9 cellular contexts compared by ENCODE assay signal in the genomic region with DNA sequence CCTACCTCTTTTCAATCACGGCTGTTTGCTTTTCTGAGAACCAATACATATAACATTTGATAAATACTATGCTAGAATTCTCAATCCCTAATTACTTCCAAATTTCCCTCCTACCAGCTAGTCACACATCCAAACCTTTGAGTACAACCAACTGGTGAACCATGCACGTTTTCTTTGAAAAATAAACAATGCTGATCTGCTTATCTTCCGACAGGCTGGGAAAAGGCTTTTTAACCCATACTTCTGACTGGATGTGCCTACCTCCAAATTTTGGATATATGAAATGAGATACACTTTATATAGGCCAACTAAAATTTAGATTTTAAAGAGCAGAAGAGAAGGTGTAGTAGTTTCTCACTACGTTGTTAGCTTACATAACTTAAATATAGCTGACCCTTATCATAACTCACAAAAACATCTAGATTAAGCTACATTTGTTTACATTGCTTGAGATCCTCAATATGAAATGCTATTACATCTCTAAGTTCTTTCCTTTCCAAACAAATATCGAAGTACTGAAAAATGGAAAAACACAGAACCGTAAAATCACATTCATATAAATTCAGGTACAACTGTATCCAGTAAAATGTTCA. TPM values are rescaled to one million over a fixed set of nuclear protein-coding genes. Genes with fewer than 3 reads are reported as not detected.
DNase-seq lines count a peak whose midpoint lies in the region; ATAC-seq and TF ChIP-seq lines count a peak whose summit lies in the region.
"Had no signal": no experiment of that assay in that cellular context is flagged by ENCODE, and none has a peak within 500 bp of the region (broad histone marks: within the 10 kb centered on the region; RNA-seq: fewer than 3 reads in every experiment).

No MANE protein-coding gene starts in this region.

- no peak overlapping the region for H3K4ac ChIP-seq in H9 (ENCODE audit: low read depth, low read length)

- no peak overlapping the region for H2AK5ac ChIP-seq in H9 (ENCODE audit: insufficient read length, low read length)

- H3K4me2 ChIP-seq in H9 (ENCODE audit: insufficient read depth, insufficient read length, low read length) (no peak overlapping the region), smooth muscle cell (peak overlapping the region; percentile 89)

- H2BK20ac ChIP-seq in H9 (ENCODE audit: low read depth, low read length, poor library complexity, severe bottlenecking) = no peak overlapping the region

- H3K9me3 Mint-ChIP-seq in H9 = no peaks in the 10 kb centered on the region

- H2AFZ ChIP-seq in H9 (ENCODE audit: low read length) = no peak overlapping the region
- no peak overlapping the region for H2AFZ ChIP-seq in smooth muscle cell (ENCODE audit: low read depth)

- H3K79me2 ChIP-seq in H9 (ENCODE audit: insufficient read depth, low read length) = no peaks in the 10 kb centered on the region
- peaks cover 71% of the 10 kb centered on the region for H3K79me2 ChIP-seq in smooth muscle cell (ENCODE audit: low read depth)

- H2BK15ac ChIP-seq in H9 (ENCODE audit: low read depth, low read length) = no peak overlapping the region

- H3K56ac ChIP-seq in H9 (ENCODE audit: insufficient read length, low read depth, low read length) = no peak overlapping the region

- peaks cover 55 to 56% of the 10 kb centered on the region in 2 experiments for H3K4me1 Mint-ChIP-seq in H9

- peak overlapping the region; percentile 82 to 84 for H3K4me3 Mint-ChIP-seq in H9

- no peaks in the 10 kb centered on the region for H4K20me1 ChIP-seq in H9 (ENCODE audit: control insufficient read depth, insufficient read depth, insufficient read length)
- peaks cover 64% of the 10 kb centered on the region for H4K20me1 ChIP-seq in smooth muscle cell (ENCODE audit: low read depth)

- H3K9ac ChIP-seq in H9 (ENCODE audit: extremely low read depth, insufficient read length, low read length) = no peak overlapping the region
- H3K9ac ChIP-seq in smooth muscle cell (ENCODE audit: low read depth) = peak overlapping the region; percentile 96

- H4K8ac ChIP-seq in H9 (replicated peaks; ENCODE audit: insufficient read length, low read depth, low read length) = no peak overlapping the region

- peaks cover 23% of the 10 kb centered on the region for H3K23me2 ChIP-seq in H9 (ENCODE audit: insufficient read length, low read depth, low read length, poor library complexity, severe bottlenecking)

- no peak overlapping the region; a peak in 1 of 7 replicates for H3K27ac Mint-ChIP-seq in H9

- H3K36me3 ChIP-seq in smooth muscle cell (ENCODE audit: low read depth) = no peaks in the 10 kb centered on the region

- H3K14ac ChIP-seq in H9 (ENCODE audit: insufficient read depth, low read length) = no peak overlapping the region

- no peak overlapping the region for H3K27ac ChIP-seq in H9 (ENCODE audit: insufficient read length, low read depth, low read length)
- peak overlapping the region; percentile 91 for H3K27ac ChIP-seq in foreskin keratinocyte
- H3K27ac ChIP-seq in smooth muscle cell (ENCODE audit: low read depth) = peak overlapping the region; percentile 100
- H3K27ac ChIP-seq: SK-N-MC had no signal

- H2BK120ac ChIP-seq in H9 (ENCODE audit: low read depth, low read length, poor library complexity, severe bottlenecking) = no peak overlapping the region

- no peak overlapping the region for H2BK5ac ChIP-seq in H9 (ENCODE audit: insufficient read length, low read length)

- no peak overlapping the region for H3K18ac ChIP-seq in H9 (ENCODE audit: insufficient read length, low read depth, low read length)

- H3K4me3 ChIP-seq in WI38 (ENCODE audit: low read depth, low read length) (peak overlapping the region; percentile 97), smooth muscle cell (peak overlapping the region; percentile 94)

- H3T11ph ChIP-seq in H9 (ENCODE audit: low read length) = no peak overlapping the region

- DNase-seq in H9 (no peak), foreskin keratinocyte (peak in 1 of 2 donors; percentile 36), smooth muscle cell (lab: John Stamatoyannopoulos, UW; ENCODE audit: unreplicated experiment) (no peak), GM19238 (ENCODE audit: insufficient read length, low spot score) (no peak), NCI-H1417 (lab: John Stamatoyannopoulos, UW) (no peak)
- DNase-seq in central memory CD4-positive, alpha-beta T cell = no peak

- H3K79me1 ChIP-seq in H9 (ENCODE audit: insufficient read depth, low read depth, low read length, poor library complexity, severe bottlenecking) = no peaks in the 10 kb centered on the region

- peaks cover 6% of the 10 kb centered on the region for H3F3A ChIP-seq in smooth muscle cell (ENCODE audit: low read depth)

- H3K4me1 ChIP-seq in H9 (ENCODE audit: insufficient read depth, low read length) = peaks cover 8% of the 10 kb centered on the region
- peaks cover 12% of the 10 kb centered on the region for H3K4me1 ChIP-seq in foreskin keratinocyte
- peaks cover 46% of the 10 kb centered on the region for H3K4me1 ChIP-seq in smooth muscle cell (ENCODE audit: low read depth)

- peaks cover 0 to 12% (median 0%) of the 10 kb centered on the region in 3 experiments; a peak in 3 of 7 replicates for H3K36me3 Mint-ChIP-seq in H9 (ENCODE audit: insufficient read depth in 1 of 3, low read depth in 3 of 3)

- no peak overlapping the region for H2BK12ac ChIP-seq in H9 (ENCODE audit: insufficient read length, low read depth, low read length)

- H3K23ac ChIP-seq in H9 (ENCODE audit: insufficient read length, low read depth, low read length) = no peak overlapping the region

- ATAC-seq in foreskin keratinocyte (no peak), HG02588 (IDR thresholded peaks at IDR 0.05; ENCODE audit: unreplicated experiment) (no peak)

- H4K91ac ChIP-seq in H9 (ENCODE audit: insufficient read length, low read depth, low read length) = no peak overlapping the region

- H3K27me3 ChIP-seq in H9 (ENCODE audit: insufficient read depth, low read length) (peaks cover 10% of the 10 kb centered on the region; the same call in 1 of the 2 replicates), foreskin keratinocyte (no peaks in the 10 kb centered on the region), smooth muscle cell (ENCODE audit: low read depth) (no peaks in the 10 kb centered on the region)

- H3K27me3 Mint-ChIP-seq in H9 (ENCODE audit: low read depth) = peaks cover 24% of the 10 kb centered on the region

- TF ChIP-seq CTCF in H9 (conservative IDR thresholded peaks at IDR 0.05) (no peak), WI38 (IDR thresholded peaks at IDR 0.05; ENCODE audit: low read depth, low read length) (no peak), foreskin keratinocyte (conservative IDR thresholded peaks at IDR 0.05) (no peak), smooth muscle cell (IDR thresholded peaks at IDR 0.05; ENCODE audit: borderline replicate concordance, insufficient read depth, poor library complexity, severe bottlenecking) (no peak)

- H3K9me3 ChIP-seq in H9 (ENCODE audit: control insufficient read depth, low read depth, low read length) = no peaks in the 10 kb centered on the region
- H3K9me3 ChIP-seq in smooth muscle cell (replicated peaks; ENCODE audit: low read depth) = no peaks in the 10 kb centered on the region

- WGBS in H9 (ENCODE audit: extremely low coverage, insufficient read length, low lambda C conversion rate) = no CpG with 5 or more reads among the region's 6 CpGs
- 53% methylated on average over 6 of the region's 6 CpGs for WGBS in smooth muscle cell (ENCODE audit: low lambda C conversion rate)

- H4K5ac ChIP-seq in H9 (ENCODE audit: insufficient read length, low read depth, low read length) = no peak overlapping the region

RNA-seq across cellular contexts. Expression of a gene that starts 2.1 kb away (rescaled TPM):
- total RNA-seq in H9 (2021) (26.5 and 31.4 TPM in 2 replicates), foreskin keratinocyte (44.7 and 46.4 TPM in 2 replicates), smooth muscle cell (101 and 103 TPM in 2 replicates)
- polyA plus RNA-seq in foreskin keratinocyte (10.3 and 12.2 TPM in 2 replicates), smooth muscle cell (48.1 and 76.5 TPM in 2 replicates)
